Comparison of ENCODE assay signal across 8 cellular contexts in the genomic region with DNA sequence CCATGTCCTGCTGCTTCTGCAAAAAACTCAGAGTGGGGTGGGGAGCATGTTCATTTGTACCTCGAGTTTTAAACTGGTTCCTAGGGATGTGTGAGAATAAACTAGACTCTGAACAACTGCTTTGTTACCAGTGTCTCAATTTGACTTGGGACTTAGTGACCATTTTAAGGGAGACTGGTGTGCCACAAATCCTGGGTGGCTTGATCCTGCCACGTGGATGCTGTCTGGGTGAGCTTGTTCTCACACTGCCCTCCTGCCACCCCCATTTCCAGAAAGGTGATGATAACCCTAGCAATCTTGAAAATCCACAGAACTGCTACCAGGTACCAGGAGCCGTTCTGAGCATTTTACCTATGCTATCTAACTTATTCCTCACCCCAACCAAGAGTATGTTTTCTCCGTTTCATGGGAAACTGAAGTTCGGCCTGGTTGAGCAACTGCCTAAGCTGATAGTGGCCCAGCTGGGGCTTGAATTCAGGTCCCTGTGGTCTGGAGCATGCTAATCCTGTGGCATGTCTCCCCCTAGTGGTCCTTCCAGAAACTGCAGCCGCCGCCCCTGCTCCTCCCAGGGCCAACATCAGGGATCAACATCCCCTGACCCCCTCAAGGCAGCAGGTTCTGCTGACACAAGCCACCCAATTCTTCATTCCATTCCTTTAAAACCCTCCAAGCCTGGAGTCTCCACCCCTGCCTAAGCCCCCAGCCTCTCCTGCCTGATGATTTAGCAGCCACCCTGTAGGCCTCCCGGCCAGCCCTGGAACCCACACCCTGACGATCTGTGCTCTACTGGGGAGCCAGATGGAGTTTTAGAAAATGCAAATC. TPM values are rescaled to one million over a fixed set of nuclear protein-coding genes. Genes with fewer than 3 reads are reported as not detected.
DNase-seq lines count a peak whose midpoint lies in the region; ATAC-seq and TF ChIP-seq lines count a peak whose summit lies in the region.

No MANE protein-coding gene starts in this region.

- ATAC-seq in lower lobe of right lung, result peak; percentile 69 to 72

- intact Hi-C loops in lower lobe of right lung (cut with DNase I), result no loop called here

- H3K36me3 ChIP-seq in lower lobe of right lung, result no peaks in the 10 kb centered on the region

- H3K9me3 ChIP-seq in lower lobe of right lung, result no peaks in the 10 kb centered on the region

- peaks cover 6% of the 10 kb centered on the region for H3K4me1 ChIP-seq in lower lobe of right lung

- TF ChIP-seq CTCF in coronary artery (IDR thresholded peaks at IDR 0.05), result peak; percentile 91
- TF ChIP-seq CTCF in lower lobe of right lung (IDR thresholded peaks at IDR 0.05), result peak; percentile 99

- no peak overlapping the region for H3K4me3 ChIP-seq in coronary artery
- H3K4me3 ChIP-seq in lower lobe of right lung, result no peak overlapping the region

- DNase-seq in NCI-H1092 treated with DMSO at 0.1 percent for 48 hours (lab: John Stamatoyannopoulos, UW) (peak; percentile 3), NCI-H1092 (lab: John Stamatoyannopoulos, UW) (no peak), HEK293T (ENCODE audit: extremely low spot score) (peak; percentile 82), NCI-H345 (lab: John Stamatoyannopoulos, UW) (peak; percentile 39), coronary artery (ENCODE audit: low spot score) (no peak), lower lobe of right lung (peak; percentile 76)
- DNase-seq in activated CD4-positive, alpha-beta T cell treated with anti-CD3 and anti-CD28 coated beads for 48 hours, result peak; percentile 90
- peak; percentile 77 for DNase-seq in stimulated activated CD8-positive, alpha-beta memory T cell treated with anti-CD3 and anti-CD28 coated beads, Interleukin-15, amount 100 ng/mL, for 1 hour (ENCODE audit: low read depth)

- POLR2A ChIA-PET in HEK293T (lab: Yijun Ruan, JAX), result interaction anchor here (1.0 kb wide), 2 partner anchors 54 to 265 kb away, joined by 3 read pairs; no protein-coding TSS in a partner anchor

- CTCF ChIA-PET in HEK293T (lab: Yijun Ruan, JAX), result interaction anchor here (0.5 to 1.9 kb wide), 15 partner anchors 8 to 641 kb away, joined by 3 to 8 read pairs (median 4); a partner anchor contains a TSS

- no peaks in the 10 kb centered on the region for H3K27me3 ChIP-seq in lower lobe of right lung (ENCODE audit: low read depth)

- H3K27ac ChIP-seq in coronary artery, result no peak overlapping the region
- H3K27ac ChIP-seq in lower lobe of right lung, result no peak overlapping the region

TF ChIP-seq in HEK293T, 16 proteins besides CTCF, POLR2A, EP300 and RAD21:
- TF ChIP-seq, protein P1, sequence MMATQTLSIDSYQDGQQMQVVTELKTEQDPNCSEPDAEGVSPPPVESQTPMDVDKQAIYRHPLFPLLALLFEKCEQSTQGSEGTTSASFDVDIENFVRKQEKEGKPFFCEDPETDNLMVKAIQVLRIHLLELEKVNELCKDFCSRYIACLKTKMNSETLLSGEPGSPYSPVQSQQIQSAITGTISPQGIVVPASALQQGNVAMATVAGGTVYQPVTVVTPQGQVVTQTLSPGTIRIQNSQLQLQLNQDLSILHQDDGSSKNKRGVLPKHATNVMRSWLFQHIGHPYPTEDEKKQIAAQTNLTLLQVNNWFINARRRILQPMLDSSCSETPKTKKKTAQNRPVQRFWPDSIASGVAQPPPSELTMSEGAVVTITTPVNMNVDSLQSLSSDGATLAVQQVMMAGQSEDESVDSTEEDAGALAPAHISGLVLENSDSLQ (IDR thresholded peaks at IDR 0.05), result no peak
- TF ChIP-seq SP1 (IDR thresholded peaks at IDR 0.05) (no peak), NFRKB (IDR thresholded peaks at IDR 0.05) (no peak), CTBP1 (IDR thresholded peaks at IDR 0.05; ENCODE audit: borderline replicate concordance) (no peak), FOXM1 (IDR thresholded peaks at IDR 0.05; ENCODE audit: borderline replicate concordance) (no peak), ZNF384 (IDR thresholded peaks at IDR 0.05) (no peak), ARNT (IDR thresholded peaks at IDR 0.05) (no peak), SUZ12 (IDR thresholded peaks at IDR 0.05) (no peak)

RNA-seq across cellular contexts. Expression of a gene that starts 2.8 kb away (rescaled TPM):
- not detected for total RNA-seq in lower lobe of right lung

RNA-seq across cellular contexts. Expression of a gene that starts 10.3 kb away (rescaled TPM):
- total RNA-seq in lower lobe of right lung, result 3.9 TPM

RNA-seq across cellular contexts. Expression of a gene that starts 51.8 kb away (rescaled TPM):
- 0.59 TPM for total RNA-seq in lower lobe of right lung

Comparison
In these comparisons a context has a peak if more than half of its experiments do, and no peak if none do; other contexts are left out.
1. DNase-seq: peak in NCI-H1092 treated with DMSO at 0.1 percent for 48 hours (single experiment), HEK293T (single experiment), NCI-H345 (single experiment), activated CD4-positive, alpha-beta T cell treated with anti-CD3 and anti-CD28 coated beads for 48 hours (single experiment), lower lobe of right lung (single experiment) and stimulated activated CD8-positive, alpha-beta memory T cell treated with anti-CD3 and anti-CD28 coated beads, Interleukin-15, amount 100 ng/mL, for 1 hour (single experiment); none in NCI-H1092 (single experiment) and coronary artery (single experiment).